In the genomic region with DNA sequence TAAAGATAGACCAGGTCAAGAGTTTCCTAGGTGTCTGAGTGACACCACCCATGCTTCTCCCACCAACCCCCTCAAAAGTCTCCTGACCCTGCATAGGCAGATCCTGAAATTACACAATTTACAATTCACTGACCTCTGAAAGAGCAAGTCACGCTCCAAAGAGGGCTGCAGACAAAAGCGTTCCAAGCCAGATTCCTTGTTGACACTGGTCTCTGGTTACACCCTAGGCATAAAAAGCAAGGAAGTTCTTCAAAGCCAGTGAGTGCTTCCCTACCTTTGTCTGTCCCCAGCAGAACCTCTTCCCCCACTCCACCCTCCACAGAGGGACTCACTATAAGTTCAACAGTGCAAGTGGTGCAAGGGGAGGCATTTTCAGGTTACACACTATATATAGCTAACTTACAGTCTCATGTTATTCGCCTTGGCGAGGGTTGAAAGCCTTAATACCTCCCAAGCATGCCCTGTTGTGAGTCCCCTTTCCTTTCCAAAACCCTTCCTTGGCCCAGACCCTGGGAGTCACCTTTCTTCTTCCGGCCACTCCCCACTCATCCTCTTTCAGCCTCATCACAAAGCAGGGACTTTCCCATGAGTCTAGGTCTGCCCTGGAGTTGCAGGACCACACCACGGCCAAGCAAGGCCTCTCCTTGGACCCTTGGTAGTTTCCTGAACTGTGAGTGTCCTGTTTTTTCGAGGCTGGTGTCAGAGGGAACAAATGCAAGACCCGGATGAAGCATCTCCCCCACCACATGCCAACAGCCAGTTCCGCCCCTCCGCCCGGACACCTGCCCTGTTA, we compare ENCODE assay signal across 1 cellular context.
A peak's percentile ranks its signal among the peaks of the same experiment; 100 is the strongest.
TF ChIP-seq lines count a peak whose summit lies in the region.

No MANE protein-coding gene starts in this region.

TF ChIP-seq in K562, 482 proteins besides CTCF, POLR2A, EP300 and RAD21 (continued from another document and continues in another):
- TF ChIP-seq CHD7 (IDR thresholded peaks at IDR 0.05; ENCODE audit: low read depth, low read length) (no peak), ASH1L (IDR thresholded peaks at IDR 0.05; ENCODE audit: borderline replicate concordance, low read depth, partially characterized antibody) (no peak), GABPB1 (CRISPR knock-in tag; IDR thresholded peaks at IDR 0.05) (peak; percentile 63; the same call in 1 of the 2 replicates), ZNF395 (CRISPR knock-in tag; IDR thresholded peaks at IDR 0.05) (0 out of 2 replicates have a peak, but pooled peaks have one; percentile 38), RUNX1 (IDR thresholded peaks at IDR 0.05; ENCODE audit: low read depth) (no peak), HCFC1 (IDR thresholded peaks at IDR 0.05; ENCODE audit: low read depth, low read length) (0 out of 2 replicates have a peak, but pooled peaks have one; percentile 21), GABPA (tag; conservative IDR thresholded peaks at IDR 0.05; ENCODE audit: low read depth) (0 out of 2 replicates have a peak, but pooled peaks have one; percentile 37), ARNT (IDR thresholded peaks at IDR 0.05) (no peak), CBX8 (IDR thresholded peaks at IDR 0.05; ENCODE audit: borderline replicate concordance, extremely low read depth, low read depth, low read length, poor library complexity, severe bottlenecking) (no peak), ZNF165 (CRISPR knock-in tag; IDR thresholded peaks at IDR 0.05; ENCODE audit: borderline replicate concordance) (no peak), ZBTB33 (CRISPR knock-in tag; IDR thresholded peaks at IDR 0.05) (no peak), DNMT1 (IDR thresholded peaks at IDR 0.05) (no peak), SMAD4 (CRISPR knock-in tag; conservative IDR thresholded peaks at IDR 0.05) (no peak), PHB2 (IDR thresholded peaks at IDR 0.05; ENCODE audit: low read depth) (no peak), MAFG (tag; conservative IDR thresholded peaks at IDR 0.05) (peak; percentile 54; the same call in 1 of the 2 replicates), ZBTB40 (IDR thresholded peaks at IDR 0.05) (peak; percentile 73), ZBTB40 (CRISPR knock-in tag; IDR thresholded peaks at IDR 0.05) (no peak), ZNF239 (CRISPR knock-in tag; IDR thresholded peaks at IDR 0.05) (no peak), SNIP1 (IDR thresholded peaks at IDR 0.05; ENCODE audit: low read depth) (no peak)
- TF ChIP-seq, protein P1, sequence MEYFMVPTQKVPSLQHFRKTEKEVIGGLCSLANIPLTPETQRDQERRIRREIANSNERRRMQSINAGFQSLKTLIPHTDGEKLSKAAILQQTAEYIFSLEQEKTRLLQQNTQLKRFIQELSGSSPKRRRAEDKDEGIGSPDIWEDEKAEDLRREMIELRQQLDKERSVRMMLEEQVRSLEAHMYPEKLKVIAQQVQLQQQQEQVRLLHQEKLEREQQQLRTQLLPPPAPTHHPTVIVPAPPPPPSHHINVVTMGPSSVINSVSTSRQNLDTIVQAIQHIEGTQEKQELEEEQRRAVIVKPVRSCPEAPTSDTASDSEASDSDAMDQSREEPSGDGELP (CRISPR knock-in tag; IDR thresholded peaks at IDR 0.05; ENCODE audit: borderline replicate concordance) = peak; percentile 30; the same call in 1 of the 2 replicates
- TF ChIP-seq, protein P2, sequence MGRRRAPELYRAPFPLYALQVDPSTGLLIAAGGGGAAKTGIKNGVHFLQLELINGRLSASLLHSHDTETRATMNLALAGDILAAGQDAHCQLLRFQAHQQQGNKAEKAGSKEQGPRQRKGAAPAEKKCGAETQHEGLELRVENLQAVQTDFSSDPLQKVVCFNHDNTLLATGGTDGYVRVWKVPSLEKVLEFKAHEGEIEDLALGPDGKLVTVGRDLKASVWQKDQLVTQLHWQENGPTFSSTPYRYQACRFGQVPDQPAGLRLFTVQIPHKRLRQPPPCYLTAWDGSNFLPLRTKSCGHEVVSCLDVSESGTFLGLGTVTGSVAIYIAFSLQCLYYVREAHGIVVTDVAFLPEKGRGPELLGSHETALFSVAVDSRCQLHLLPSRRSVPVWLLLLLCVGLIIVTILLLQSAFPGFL (CRISPR knock-in tag; IDR thresholded peaks at IDR 0.05) = 0 out of 2 replicates have a peak, but pooled peaks have one; percentile 83
